Comparison of ENCODE assay signal across 20 cellular contexts in the genomic region with DNA sequence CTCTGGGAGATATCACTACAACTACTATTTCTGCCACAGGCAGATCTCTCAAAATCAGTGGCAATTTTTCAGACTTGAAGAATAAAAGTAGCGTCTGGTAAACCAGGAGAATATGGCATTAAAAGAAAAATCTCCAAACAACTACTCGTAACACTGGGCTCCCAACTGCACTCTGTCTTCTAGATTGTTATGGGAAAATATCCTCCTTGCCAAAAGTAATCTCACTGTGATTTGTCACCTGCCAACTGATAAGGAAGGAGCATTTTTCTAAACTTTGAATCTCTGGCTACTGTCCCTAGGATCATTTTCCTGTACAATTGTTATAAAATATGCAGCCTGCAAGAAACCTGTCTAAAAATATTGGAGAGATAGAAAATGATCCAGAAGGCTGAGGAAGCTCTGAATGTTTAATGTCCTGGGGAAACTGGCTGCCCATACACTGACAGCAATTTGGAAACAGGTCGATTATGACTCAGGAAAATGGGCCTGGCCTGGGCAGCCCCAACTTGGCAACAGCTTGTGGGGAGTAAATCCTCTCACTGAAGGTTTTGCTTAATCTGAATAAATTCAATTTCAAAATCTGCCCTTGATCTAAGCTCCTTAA.
"Had no signal": no experiment of that assay in that cellular context is flagged by ENCODE, and none has a peak within 500 bp of the region (broad histone marks: within the 10 kb centered on the region; RNA-seq: fewer than 3 reads in every experiment).

No MANE protein-coding gene starts in this region.

- H3K4me3 ChIP-seq: ascending aorta, esophagus squamous epithelium, spleen, thyroid gland had no signal

- H3K4me3 Mint-ChIP-seq: activated naive CD4-positive, alpha-beta T cell treated with anti-CD3 and anti-CD28 coated beads, Interleukin-2, amount 10 ng/mL, durations not matched to agents 7 days and 5 days; activated naive CD8-positive, alpha-beta T cell treated with anti-CD3 and anti-CD28 coated beads, Interleukin-2, amount 50 U/mL, for 24 hours; naive thymus-derived CD4-positive, alpha-beta T cell had no signal

- H3K36me3 ChIP-seq: ascending aorta, esophagus squamous epithelium, neutrophil, spleen, thyroid gland had no signal

- H3K9me3 ChIP-seq: ascending aorta, esophagus squamous epithelium, neutrophil, spleen, thyroid gland had no signal

- H3K4me1 Mint-ChIP-seq: activated naive CD4-positive, alpha-beta T cell treated with anti-CD3 and anti-CD28 coated beads, Interleukin-2, amount 10 ng/mL, durations not matched to agents 7 days and 5 days; activated naive CD8-positive, alpha-beta T cell treated with anti-CD3 and anti-CD28 coated beads, Interleukin-2, amount 50 U/mL, for 24 hours; naive thymus-derived CD4-positive, alpha-beta T cell had no signal

- H3K36me3 Mint-ChIP-seq: activated naive CD4-positive, alpha-beta T cell treated with anti-CD3 and anti-CD28 coated beads, Interleukin-2, amount 10 ng/mL, durations not matched to agents 7 days and 5 days; naive thymus-derived CD4-positive, alpha-beta T cell had no signal

- H3K27me3 ChIP-seq: ascending aorta, thyroid gland had no signal

- H3K27me3 Mint-ChIP-seq: activated naive CD4-positive, alpha-beta T cell treated with anti-CD3 and anti-CD28 coated beads, Interleukin-2, amount 10 ng/mL, durations not matched to agents 7 days and 5 days had no signal

- H3K9me3 Mint-ChIP-seq: activated naive CD4-positive, alpha-beta T cell treated with anti-CD3 and anti-CD28 coated beads, Interleukin-2, amount 10 ng/mL, durations not matched to agents 7 days and 5 days; activated naive CD8-positive, alpha-beta T cell treated with anti-CD3 and anti-CD28 coated beads, Interleukin-2, amount 50 U/mL, for 24 hours; naive thymus-derived CD4-positive, alpha-beta T cell had no signal

- DNase-seq: activated CD4-positive, alpha-beta T cell treated with anti-CD3 and anti-CD28 coated beads for 1 hour; activated CD8-positive, alpha-beta memory T cell treated with anti-CD3 and anti-CD28 coated beads for 24 hours; activated CD8-positive, alpha-beta memory T cell treated with anti-CD3 and anti-CD28 coated beads, Interleukin-2, amount 50 U/mL, for 48 hours; activated effector memory CD4-positive, alpha-beta T cell treated with Interleukin-2 at 50 U/mL for 16 hours; activated naive CD4-positive, alpha-beta T cell treated with anti-CD3 and anti-CD28 coated beads, Interleukin-2, amount 10 ng/mL, durations not matched to agents 7 days and 5 days; activated naive CD8-positive, alpha-beta T cell treated with anti-CD3 and anti-CD28 coated beads, Interleukin-2, amount 50 U/mL, for 24 hours; activated T-cell treated with anti-CD3 and anti-CD28 coated beads, Interleukin-2, amount 50 U/mL, for 48 hours; effector memory CD4-positive, alpha-beta T cell; esophagus squamous epithelium; mesenchymal stem cell; naive thymus-derived CD4-positive, alpha-beta T cell; spleen; stimulated activated naive CD4-positive, alpha-beta T cell; T-helper 2 cell; thyroid gland had no signal

- H3K27ac ChIP-seq: ascending aorta, esophagus squamous epithelium, neutrophil, spleen, thyroid gland, VCaP had no signal

- ATAC-seq: activated naive CD8-positive, alpha-beta T cell treated with anti-CD3 and anti-CD28 coated beads, Interleukin-2, amount 50 U/mL, for 24 hours; naive thymus-derived CD4-positive, alpha-beta T cell had no signal

- FAIRE-seq: bronchial epithelial cell, urothelium cell line had no signal

- H3K4me1 ChIP-seq: ascending aorta, spleen, thyroid gland had no signal

- H3K27ac Mint-ChIP-seq: activated naive CD4-positive, alpha-beta T cell treated with anti-CD3 and anti-CD28 coated beads, Interleukin-2, amount 10 ng/mL, durations not matched to agents 7 days and 5 days; activated naive CD8-positive, alpha-beta T cell treated with anti-CD3 and anti-CD28 coated beads, Interleukin-2, amount 50 U/mL, for 24 hours; naive thymus-derived CD4-positive, alpha-beta T cell had no signal
